In the genomic region with DNA sequence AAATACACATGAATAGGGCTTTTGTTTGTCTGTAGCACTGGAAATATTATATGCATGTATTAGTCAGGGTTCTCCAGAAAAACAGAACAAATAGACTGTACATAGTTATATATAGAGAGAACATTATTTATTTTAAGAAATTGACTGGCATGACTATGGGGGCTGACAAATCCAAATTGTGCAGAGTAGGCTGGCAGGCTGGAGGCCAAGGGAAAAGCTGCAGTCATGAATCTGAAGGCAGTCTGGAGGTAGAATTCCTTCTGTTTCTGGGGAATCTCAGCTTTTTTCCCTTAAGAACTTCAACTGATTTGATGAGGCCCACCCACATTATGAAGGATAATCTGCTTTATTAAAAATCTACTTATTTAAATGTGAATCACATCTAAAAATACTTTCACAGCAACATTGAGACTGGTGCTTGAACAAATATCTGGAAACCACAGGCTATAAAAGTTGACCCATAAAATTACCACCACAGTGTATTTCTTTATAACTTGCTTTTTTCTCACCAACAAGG, we compare ENCODE assay signal across 22 cellular contexts.
"Had no signal": no experiment of that assay in that cellular context is flagged by ENCODE, and none has a peak within 500 bp of the region (broad histone marks: within the 10 kb centered on the region; RNA-seq: fewer than 3 reads in every experiment).

No MANE protein-coding gene starts in this region.

- H3K4me2 ChIP-seq: KMS-11 had no signal

- H3K4me1 ChIP-seq: SJCRH30 had no signal

- H3K9ac ChIP-seq: KMS-11 had no signal

- ATAC-seq: Panc1, PC-3, Right ventricle myocardium inferior had no signal

- H3K27ac ChIP-seq: KMS-11, SJCRH30, SK-N-MC had no signal

- H3K9me3 ChIP-seq: SJCRH30 had no signal

- H3K36me3 ChIP-seq: SJCRH30 had no signal

- DNase-seq: IMR-90, Kasumi-1, MM.1S, NCI-H1092 treated with DMSO at 0.1 percent for 48 hours, NCI-H1436, NCI-H187, NCI-H2029, NCI-H2081 treated with DMSO at 0.1 percent for 48 hours, NCI-H2171, NCI-H226, NCI-H446, NCI-H510A, NCI-H524 treated with DMSO at 0.1 percent for 48 hours, NCI-H69, NCI-H774, PC-3, SHP77 treated with DMSO at 0.1 percent for 48 hours had no signal

- H3K4me3 ChIP-seq: SJCRH30, SK-N-MC had no signal

- H3K27me3 ChIP-seq: SJCRH30 had no signal
